ENCODE assay signal across 21 cellular contexts in the genomic region with DNA sequence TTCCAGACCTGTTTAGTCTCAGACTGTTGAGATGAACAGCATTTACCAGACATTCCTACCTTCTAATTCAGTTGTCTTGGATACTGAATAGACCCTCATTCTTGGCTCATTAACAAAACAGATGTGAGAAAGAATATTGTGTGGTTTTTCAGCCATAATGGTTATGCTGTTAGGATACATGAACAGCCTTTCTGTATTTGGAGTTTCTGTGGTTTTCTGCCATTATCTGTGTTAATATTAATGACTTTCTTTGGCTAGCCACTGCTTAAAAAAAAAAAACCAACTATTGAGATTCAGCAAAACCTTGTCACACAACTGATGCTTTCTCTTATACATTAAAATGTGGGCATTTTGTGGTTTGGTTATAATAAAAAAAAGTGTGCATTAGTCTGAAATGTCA. TPM values are rescaled to one million over a fixed set of nuclear protein-coding genes. Genes with fewer than 3 reads are reported as not detected.
DNase-seq lines count a peak whose midpoint lies in the region; ATAC-seq, FAIRE-seq and TF ChIP-seq lines count a peak whose summit lies in the region.
"Had no signal": no experiment of that assay in that cellular context is flagged by ENCODE, and none has a peak within 500 bp of the region (broad histone marks: within the 10 kb centered on the region; RNA-seq: fewer than 3 reads in every experiment).

No MANE protein-coding gene starts in this region.

- ATAC-seq in SK-N-SH treated with all-trans-retinoic acid at 6 μM for 48 hours = no peak
- ATAC-seq: gastrocnemius medialis; naive thymus-derived CD4-positive, alpha-beta T cell; Right ventricle myocardium inferior had no signal

- H4K91ac ChIP-seq in neuronal stem cell (ENCODE audit: low read depth, low read length, poor library complexity) = no peak overlapping the region

- H3K27ac ChIP-seq in smooth muscle cell (ENCODE audit: low read depth) = peak overlapping the region; percentile 87
- no peak overlapping the region for H3K27ac ChIP-seq in brain microvascular endothelial cell
- no peak overlapping the region for H3K27ac ChIP-seq in neuronal stem cell (replicated peaks; ENCODE audit: low read length)
- H3K27ac ChIP-seq: C4-2B, gastrocnemius medialis, parathyroid adenoma had no signal

- H2AK5ac ChIP-seq in neuronal stem cell (ENCODE audit: low read depth, low read length) = no peak overlapping the region

- H4K20me1 ChIP-seq in smooth muscle cell (ENCODE audit: low read depth) = peaks cover 87% of the 10 kb centered on the region

- no peak overlapping the region for H2BK5ac ChIP-seq in neuronal stem cell (ENCODE audit: low read length)

- no peaks in the 10 kb centered on the region for H3K9me3 ChIP-seq in smooth muscle cell (replicated peaks; ENCODE audit: low read depth)
- H3K9me3 ChIP-seq in neuronal stem cell (replicated peaks in 1 of 2; ENCODE audit: control insufficient read depth in 2 of 2, insufficient read depth in 1 of 2, low read depth in 1 of 2, low read length in 2 of 2) = no peaks in the 10 kb centered on the region
- H3K9me3 ChIP-seq: gastrocnemius medialis, sigmoid colon had no signal

- TF ChIP-seq CTCF in fibroblast of pulmonary artery (IDR thresholded peaks at IDR 0.05; ENCODE audit: low read length, missing control alignments) (no peak), smooth muscle cell (IDR thresholded peaks at IDR 0.05; ENCODE audit: borderline replicate concordance, insufficient read depth, poor library complexity, severe bottlenecking) (no peak), brain microvascular endothelial cell (IDR thresholded peaks at IDR 0.05; ENCODE audit: low read depth, low read length, missing control alignments) (no peak)

- no peak overlapping the region for H3K23ac ChIP-seq in neuronal stem cell (ENCODE audit: low read depth, low read length, poor library complexity)

- H3K18ac ChIP-seq in neuronal stem cell (ENCODE audit: low read length) = no peak overlapping the region

- no peak for DNase-seq in GM18507 (ENCODE audit: extremely low spot score, insufficient read length, low read depth)
- no peak for DNase-seq in fibroblast of pulmonary artery (ENCODE audit: low read depth)
- DNase-seq in smooth muscle cell (lab: John Stamatoyannopoulos, UW; ENCODE audit: unreplicated experiment) = no peak
- DNase-seq in central memory CD4-positive, alpha-beta T cell = no peak
- DNase-seq in brain microvascular endothelial cell = no peak
- no peak for DNase-seq in neuronal stem cell (ENCODE audit: low spot score)
- DNase-seq: activated CD4-positive, alpha-beta T cell treated with anti-CD3 and anti-CD28 coated beads for 1 hour; activated T-cell treated with anti-CD3 and anti-CD28 coated beads, Interleukin-2, amount 50 U/mL, for 1 hour; EL; gastrocnemius medialis; naive thymus-derived CD4-positive, alpha-beta T cell; NCI-H187 treated with DMSO at 0.1 percent for 48 hours; NCI-H2227 treated with DMSO at 0.1 percent for 48 hours; sigmoid colon; T-helper 1 cell had no signal

- no peak overlapping the region for H2BK120ac ChIP-seq in neuronal stem cell (ENCODE audit: low read depth, low read length)

- peaks cover 12% of the 10 kb centered on the region for H3F3A ChIP-seq in smooth muscle cell (ENCODE audit: low read depth)

- H2BK15ac ChIP-seq in neuronal stem cell (ENCODE audit: low read length) = no peak overlapping the region

- peak overlapping the region; percentile 80 for H3K4me2 ChIP-seq in smooth muscle cell
- no peak overlapping the region for H3K4me2 ChIP-seq in neuronal stem cell (ENCODE audit: insufficient read depth, low read length, poor library complexity, severe bottlenecking)

- H4K8ac ChIP-seq in neuronal stem cell (ENCODE audit: low read depth, low read length) = no peak overlapping the region

- H3K36me3 ChIP-seq in smooth muscle cell (ENCODE audit: low read depth) (no peaks in the 10 kb centered on the region), brain microvascular endothelial cell (replicated peaks) (no peaks in the 10 kb centered on the region), neuronal stem cell (replicated peaks in 1 of 2; ENCODE audit: control insufficient read depth in 2 of 2, insufficient read depth in 2 of 2, low read length in 2 of 2) (peaks cover 0 to 11% of the 10 kb centered on the region in 2 donors)
- H3K36me3 ChIP-seq: gastrocnemius medialis, sigmoid colon had no signal

- H2BK12ac ChIP-seq in neuronal stem cell (ENCODE audit: low read length) = no peak overlapping the region

- H3K14ac ChIP-seq in neuronal stem cell (ENCODE audit: low read length) = no peak overlapping the region

- in situ Hi-C loops in brain microvascular endothelial cell (cut with HindIII; ENCODE audit: low pct_ligation_motif_present, low sequenced_read_pairs) = no loop called here

- H3K79me2 ChIP-seq in smooth muscle cell (ENCODE audit: low read depth) = peaks cover 99% of the 10 kb centered on the region

- H3K27me3 ChIP-seq in smooth muscle cell (ENCODE audit: low read depth) (no peaks in the 10 kb centered on the region), brain microvascular endothelial cell (replicated peaks) (no peaks in the 10 kb centered on the region), neuronal stem cell (ENCODE audit: control insufficient read depth in 3 of 3, insufficient read depth in 3 of 3, low read depth in 1 of 3, low read length in 3 of 3) (no peaks in the 10 kb centered on the region)
- H3K27me3 ChIP-seq: gastrocnemius medialis, sigmoid colon had no signal

- H3K9ac ChIP-seq in smooth muscle cell (ENCODE audit: low read depth) (peak overlapping the region; percentile 50), neuronal stem cell (ENCODE audit: low read depth, low read length, poor library complexity) (no peak overlapping the region)
- H3K9ac ChIP-seq: parathyroid adenoma had no signal

- peaks cover 38% of the 10 kb centered on the region for H3K4me1 ChIP-seq in smooth muscle cell (ENCODE audit: low read depth)
- H3K4me1 ChIP-seq in neuronal stem cell (ENCODE audit: control insufficient read depth in 2 of 2, insufficient read depth in 1 of 2, low read depth in 1 of 2, low read length in 2 of 2) = peaks cover 0 to 27% of the 10 kb centered on the region in 2 donors
- H3K4me1 ChIP-seq: parathyroid adenoma had no signal

- H2AFZ ChIP-seq in smooth muscle cell (ENCODE audit: low read depth) (no peak overlapping the region), neuronal stem cell (ENCODE audit: low read length) (no peak overlapping the region)
- H2AFZ ChIP-seq: parathyroid adenoma had no signal

- H3K79me1 ChIP-seq in neuronal stem cell (ENCODE audit: low read depth, low read length) = no peaks in the 10 kb centered on the region

- peak; percentile 56 for FAIRE-seq in GM18507 (lab: Jason Lieb, UNC)
- FAIRE-seq: D721Med, TTC549 had no signal

- H3K4me3 ChIP-seq in fibroblast of pulmonary artery (replicated peaks; ENCODE audit: low read depth, low read length) (peak overlapping the region; percentile 7), smooth muscle cell (peak overlapping the region; percentile 34), brain microvascular endothelial cell (ENCODE audit: low read depth, low read length) (no peak overlapping the region), neuronal stem cell (ENCODE audit: low read length in 2 of 2) (peak overlapping the region in 1 of 2 donors; percentile 26)
- H3K4me3 ChIP-seq: gastrocnemius medialis, sigmoid colon had no signal

- H3K4ac ChIP-seq in neuronal stem cell (ENCODE audit: low read length) = no peak overlapping the region

TF ChIP-seq in SK-N-SH treated with all-trans-retinoic acid at 6 μM for 48 hours, 23 proteins besides CTCF, POLR2A, EP300 and RAD21:
- TF ChIP-seq ZFP30 (CRISPR knock-in tag; IDR thresholded peaks at IDR 0.05) (no peak), TCF4 (CRISPR knock-in tag; IDR thresholded peaks at IDR 0.05; ENCODE audit: borderline replicate concordance) (peak; percentile 65; the same call in 1 of the 2 replicates)

RNA-seq across cellular contexts. Expression of a gene that starts 5.1 kb away (rescaled TPM):
- 22.6 and 31.6 TPM in 2 replicates for total RNA-seq in smooth muscle cell
- 14.3 and 22.9 TPM in 2 replicates for polyA plus RNA-seq in smooth muscle cell
- polyA plus RNA-seq in neuronal stem cell (2013, experiment 1 of 2) = 7.3 TPM
- polyA plus RNA-seq in neuronal stem cell (2013, experiment 2 of 2) = 7.8 TPM

RNA-seq across cellular contexts. Expression of a gene that starts 53.0 kb away (rescaled TPM):
- total RNA-seq in smooth muscle cell = 10.8 and 15.3 TPM in 2 replicates
- 4.9 and 8.1 TPM in 2 replicates for polyA plus RNA-seq in smooth muscle cell
- polyA plus RNA-seq in neuronal stem cell (2013, experiment 1 of 2) = 9.7 TPM
- polyA plus RNA-seq in neuronal stem cell (2013, experiment 2 of 2) = 10.2 TPM
